12 cellular contexts compared by ENCODE assay signal in the genomic region with DNA sequence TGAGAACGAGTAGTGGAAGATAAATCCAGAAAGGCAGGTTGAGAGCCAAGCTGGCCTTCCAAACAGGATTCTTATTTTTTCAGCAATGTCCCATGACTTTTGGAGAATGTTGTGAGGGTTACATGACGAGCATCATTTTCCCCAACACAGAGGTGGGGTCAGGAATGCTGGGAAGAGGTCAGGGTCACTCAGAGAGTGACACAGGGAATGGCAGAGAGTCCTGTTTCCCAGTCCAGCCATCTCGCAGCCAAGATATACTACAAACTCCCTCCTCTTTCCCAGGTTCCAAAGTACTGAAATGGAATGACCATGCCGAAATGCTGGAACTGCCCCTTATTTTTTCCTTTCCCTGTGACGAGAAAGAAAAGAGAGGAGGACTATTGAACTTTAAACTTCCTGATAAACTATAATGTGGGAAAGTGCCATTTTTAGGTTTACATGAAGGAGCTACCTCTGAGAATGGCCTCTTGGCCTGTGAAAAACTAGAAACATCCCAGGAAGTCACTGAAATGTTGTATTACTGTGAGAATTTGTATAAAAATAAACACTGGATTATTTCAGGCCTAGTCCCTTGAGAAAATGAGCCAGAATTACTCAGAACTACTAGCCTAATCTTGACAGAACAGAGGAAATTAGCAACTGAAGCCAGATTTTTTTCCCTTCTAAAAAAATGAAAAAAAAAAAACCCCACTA.
DNase-seq lines count a peak whose midpoint lies in the region; ATAC-seq and TF ChIP-seq lines count a peak whose summit lies in the region.
"Had no signal": no experiment of that assay in that cellular context is flagged by ENCODE, and none has a peak within 500 bp of the region (broad histone marks: within the 10 kb centered on the region; RNA-seq: fewer than 3 reads in every experiment).

No MANE protein-coding gene starts in this region.

- H3K27me3 Mint-ChIP-seq in endothelial cell (ENCODE audit: unreplicated experiment), result no peaks in the 10 kb centered on the region

- no peaks in the 10 kb centered on the region for H3K36me3 ChIP-seq in left ventricle myocardium inferior

- no peak overlapping the region for H3K27ac Mint-ChIP-seq in endothelial cell (ENCODE audit: unreplicated experiment)

- peaks cover 34% of the 10 kb centered on the region for H3K4me1 ChIP-seq in left ventricle myocardium inferior

- peaks cover 3% of the 10 kb centered on the region for H3K9me3 ChIP-seq in left ventricle myocardium inferior (replicated peaks)

- intact Hi-C loops in dorsolateral prefrontal cortex (cut with DNase I) (no loop called here), left ventricle myocardium inferior (cut with micrococcal nuclease) (no loop called here)

- H3K4me1 Mint-ChIP-seq in endothelial cell (ENCODE audit: unreplicated experiment), result peaks cover 7% of the 10 kb centered on the region

- DNase-seq in AG10803 (ENCODE audit: low read depth), result peak; percentile 21
- no peak for DNase-seq in dorsolateral prefrontal cortex
- DNase-seq in left ventricle myocardium inferior, result peak; percentile 15
- peak; percentile 22 for DNase-seq in pons (ENCODE audit: low spot score)
- DNase-seq in endothelial cell (ENCODE audit: low spot score), result no peak
- no peak for DNase-seq in stimulated activated CD4-positive, alpha-beta T cell treated with anti-CD3 and anti-CD28 coated beads, Interleukin-4, amount 100 ng/mL, for 24 hours
- no peak for DNase-seq in iPS-NIHi7 (ENCODE audit: extremely low spot score)
- DNase-seq: activated CD4-positive, alpha-beta T cell treated with anti-CD3 and anti-CD28 coated beads, Interleukin-2, amount 50 U/mL, for 48 hours; NCI-H187 treated with DMSO at 0.1 percent for 48 hours; SIG-M5 had no signal

- TF ChIP-seq CTCF in AG10803 (conservative IDR thresholded peaks at IDR 0.05; ENCODE audit: low read length) (no peak), dorsolateral prefrontal cortex (IDR thresholded peaks at IDR 0.05 in 54 of 56, conservative IDR thresholded peaks at IDR 0.05 in 2 of 56; ENCODE audit: low read depth in 1 of 56, partially characterized antibody in 56 of 56) (no peak), left ventricle myocardium inferior (IDR thresholded peaks at IDR 0.05; ENCODE audit: borderline replicate concordance) (no peak), endothelial cell (IDR thresholded peaks at IDR 0.05; ENCODE audit: unreplicated experiment) (no peak)

- H3K27me3 ChIP-seq in dorsolateral prefrontal cortex (no peaks in the 10 kb centered on the region), left ventricle myocardium inferior (ENCODE audit: low read depth) (no peaks in the 10 kb centered on the region)

- H3K4me3 ChIP-seq in AG10803 (ENCODE audit: low read length), result no peak overlapping the region
- H3K4me3 ChIP-seq in dorsolateral prefrontal cortex, result no peak overlapping the region
- no peak overlapping the region for H3K4me3 ChIP-seq in left ventricle myocardium inferior

- H3K4me3 Mint-ChIP-seq in endothelial cell (ENCODE audit: unreplicated experiment), result no peak overlapping the region

- H3K9me3 Mint-ChIP-seq in endothelial cell (ENCODE audit: unreplicated experiment), result no peaks in the 10 kb centered on the region

- no peak for ATAC-seq in GM18517 (IDR thresholded peaks at IDR 0.05; ENCODE audit: unreplicated experiment)

- H3K36me3 Mint-ChIP-seq in endothelial cell (ENCODE audit: low read depth, unreplicated experiment), result no peaks in the 10 kb centered on the region

- H3K27ac ChIP-seq in dorsolateral prefrontal cortex (peak overlapping the region in 39 of 59 donors; percentile 8 to 71 (median 50)), left ventricle myocardium inferior (replicated peaks) (peak overlapping the region; percentile 88)
- H3K27ac ChIP-seq: KMS-11 had no signal

Comparison
In these comparisons a context has a peak if more than half of its experiments do, and no peak if none do; other contexts are left out.
1. DNase-seq: peak in AG10803 (single experiment), left ventricle myocardium inferior (single experiment) and pons (single experiment); none in dorsolateral prefrontal cortex (0 of 10), endothelial cell (single experiment), stimulated activated CD4-positive, alpha-beta T cell treated with anti-CD3 and anti-CD28 coated beads, Interleukin-4, amount 100 ng/mL, for 24 hours (single experiment) and iPS-NIHi7 (single experiment).